Comparison of ENCODE assay signal across 9 cellular contexts in genomic region chr20:48824830-48825550, GRCh38. TPM values are rescaled to one million over a fixed set of nuclear protein-coding genes. Genes with fewer than 3 reads are reported as not detected.
DNase-seq lines count a peak whose midpoint lies in the region; ATAC-seq and TF ChIP-seq lines count a peak whose summit lies in the region.
"Had no signal": no experiment of that assay in that cellular context is flagged by ENCODE, and none has a peak within 500 bp of the region (broad histone marks: within the 10 kb centered on the region; RNA-seq: fewer than 3 reads in every experiment).

No MANE protein-coding gene starts in this region.

- H3K4me3 ChIP-seq in IMR-90 (ENCODE audit: insufficient read depth, low read depth, low read length) (no peak overlapping the region), neutrophil (ENCODE audit: low read depth in 1 of 2, low read length in 1 of 2) (peak overlapping the region; percentile 94 to 99)

- BruUV-seq in IMR-90 (replicated peaks; lab: Mats Ljungman, UMichigan), result no TSS peak

- no peak overlapping the region for H3K18ac ChIP-seq in IMR-90 (ENCODE audit: low read depth, low read length)

- H2BK20ac ChIP-seq in IMR-90 (ENCODE audit: low read depth, low read length), result no peak overlapping the region

- no peak overlapping the region for H4K91ac ChIP-seq in IMR-90 (ENCODE audit: insufficient read depth, low read depth, low read length)

- ATAC-seq in IMR-90 (ENCODE audit: low read depth), result no peak
- ATAC-seq in GM18858 (IDR thresholded peaks at IDR 0.05; ENCODE audit: unreplicated experiment), result no peak

- peak overlapping the region; percentile 42 for H2AK9ac ChIP-seq in IMR-90 (replicated peaks; ENCODE audit: low read depth, low read length, poor library complexity)

- no peak overlapping the region for H2BK5ac ChIP-seq in IMR-90 (ENCODE audit: low read depth, low read length, poor library complexity, severe bottlenecking)

- H3K23ac ChIP-seq in IMR-90 (ENCODE audit: low read depth, low read length), result no peak overlapping the region

- H3K9ac ChIP-seq in IMR-90 (ENCODE audit: low read depth, low read length), result no peak overlapping the region

- H4K20me1 ChIP-seq in IMR-90 (ENCODE audit: insufficient read depth, low read length), result 0 out of 2 replicates have a peak, but pooled peaks cover 4% of the 10 kb centered on the region

- no peak overlapping the region for H3K14ac ChIP-seq in IMR-90 (replicated peaks; ENCODE audit: low read depth, low read length)

- POLR2A ChIA-PET in IMR-90 (lab: Charles Lee; ENCODE audit: unreplicated experiment), result no interaction called here

- dilution Hi-C loops in IMR-90 (cut with HindIII; ENCODE audit: low sequenced_read_pairs, unreplicated experiment), result no loop called here

- peaks cover 5% of the 10 kb centered on the region; the same call in 1 of the 2 replicates for H3K4me1 ChIP-seq in IMR-90 (ENCODE audit: control insufficient read depth, insufficient read depth, low read length)
- peaks cover 64 to 73% of the 10 kb centered on the region in 2 experiments for H3K4me1 ChIP-seq in neutrophil (ENCODE audit: control insufficient read depth in 1 of 2, insufficient read depth in 1 of 2, low read depth in 1 of 2, low read length in 1 of 2)

- H2AK5ac ChIP-seq in IMR-90 (ENCODE audit: low read depth, low read length), result no peak overlapping the region

- H2BK120ac ChIP-seq in IMR-90 (ENCODE audit: low read depth, low read length), result no peak overlapping the region

- H3K36me3 ChIP-seq in IMR-90 (ENCODE audit: control insufficient read depth, insufficient read depth, low read length) (no peaks in the 10 kb centered on the region), neutrophil (peaks cover 44% of the 10 kb centered on the region)

- no peak overlapping the region for H4K5ac ChIP-seq in IMR-90 (ENCODE audit: low read depth, low read length)

- in situ Hi-C loops in IMR-90 (cut with MboI; ENCODE audit: low sequenced_read_pairs), result no loop called here

- no peaks in the 10 kb centered on the region for H3K9me3 ChIP-seq in IMR-90 (ENCODE audit: control insufficient read depth, insufficient read depth, low read length)
- H3K9me3 ChIP-seq in neutrophil, result no peaks in the 10 kb centered on the region

- no peak overlapping the region for H4K8ac ChIP-seq in IMR-90 (ENCODE audit: low read depth in 2 of 2, low read length in 2 of 2)

- WGBS in IMR-90 (ENCODE audit: extremely low coverage in 2 of 2, insufficient read length in 1 of 2), 2 experiments, result 43% methylated on average over 3 of the region's 12 CpGs; no CpG with 5 or more reads in 1 of the 2 experiments

- CTCF ChIA-PET in IMR-90 (lab: Yijun Ruan, JAX), result no interaction called here

- H2BK15ac ChIP-seq in IMR-90 (ENCODE audit: low read depth, low read length), result no peak overlapping the region

- no peak for TF ChIP-seq CTCF in IMR-90 (conservative IDR thresholded peaks at IDR 0.05; ENCODE audit: low read depth, low read length)
- TF ChIP-seq CTCF in neutrophil (IDR thresholded peaks at IDR 0.05), result no peak

- DNase-seq in Daoy (ENCODE audit: low read depth) (peak; percentile 33), IMR-90 (no peak), head of caudate nucleus (no peak), NCI-H226 (no peak), SK-N-DZ (ENCODE audit: low spot score) (no peak)
- DNase-seq: activated gamma-delta T cell had no signal

- H3K27ac ChIP-seq in IMR-90 (ENCODE audit: insufficient read depth, low read length), result no peak overlapping the region
- H3K27ac ChIP-seq in cingulate gyrus (ENCODE audit: low read depth, low read length), result peak overlapping the region; percentile 88
- H3K27ac ChIP-seq in neutrophil, result peak overlapping the region; percentile 99

- no peak overlapping the region for H3K56ac ChIP-seq in IMR-90 (ENCODE audit: extremely low read depth, insufficient read depth, low read length)

- no peak for TF ChIP-seq POLR2A in IMR-90 (IDR thresholded peaks at IDR 0.05; ENCODE audit: low read depth, low read length)

- no peaks in the 10 kb centered on the region for H3K79me1 ChIP-seq in IMR-90 (ENCODE audit: low read depth in 1 of 2, low read length in 2 of 2)

- H3K4ac ChIP-seq in IMR-90 (ENCODE audit: low read depth, low read length), result no peak overlapping the region

- no peaks in the 10 kb centered on the region for H3K9me1 ChIP-seq in IMR-90 (ENCODE audit: insufficient read depth, low read length)

- no peak for TF ChIP-seq RAD21 in IMR-90 (IDR thresholded peaks at IDR 0.05; ENCODE audit: low read length)

- intact Hi-C loops in IMR-90 (cut with micrococcal nuclease), result loop anchor here (5.0 to 10.0 kb wide), 2 partner anchors 82 to 170 kb away; no protein-coding TSS in a partner anchor
- intact Hi-C loops in head of caudate nucleus (cut with DNase I), result loop anchor here (10.0 kb wide), 2 partner anchors 70 to 80 kb away; no protein-coding TSS in a partner anchor

- peaks cover 23% of the 10 kb centered on the region for H3K27me3 ChIP-seq in IMR-90 (ENCODE audit: control insufficient read depth, insufficient read depth, low read length)
- H3K27me3 ChIP-seq in neutrophil, result no peaks in the 10 kb centered on the region

- no peak overlapping the region for H2AFZ ChIP-seq in IMR-90 (replicated peaks; ENCODE audit: low read length, poor library complexity)

- H3K4me2 ChIP-seq in IMR-90 (ENCODE audit: low read depth, low read length), result no peak overlapping the region

TF ChIP-seq in IMR-90, 13 proteins besides CTCF, POLR2A, EP300 and RAD21:
- TF ChIP-seq MAFK (IDR thresholded peaks at IDR 0.05; ENCODE audit: low read depth, low read length) (peak; percentile 88), RFX5 (IDR thresholded peaks at IDR 0.05; ENCODE audit: low read depth, low read length) (no peak)

RNA-seq across cellular contexts. Expression of gene PREX1, which starts 2.8 kb away (rescaled TPM):
- total RNA-seq in Daoy (2014; rRNA removed; shearing (Covaris generic)), result 8.8 and 11.1 TPM in 2 replicates
- 0.56 and 0.72 TPM in 2 replicates for total RNA-seq in IMR-90 (2012; rRNA removed)
- 0.67 and 0.69 TPM in 2 replicates for polyA plus RNA-seq in IMR-90 (2012; rRNA removed)
- polyA plus RNA-seq in IMR-90 (2012; cell fraction: cytosol; rRNA removed), result 0.58 and 0.84 TPM in 2 replicates
- polyA plus RNA-seq in IMR-90 (2012; cell fraction: nucleus; rRNA removed; ENCODE audit: low replicate concordance), result 0.75 and 1.5 TPM in 2 replicates
- polyA plus RNA-seq in SK-N-DZ (2014; cell fraction: cytosol; rRNA removed), result 3.9 and 4.7 TPM in 2 replicates
- polyA plus RNA-seq in SK-N-DZ (2014; cell fraction: nucleus; rRNA removed), result 5.1 and 11.4 TPM in 2 replicates
